10 cellular contexts compared by ENCODE assay signal in genomic region chr2:127400897-127401756, GRCh38. TPM values are rescaled to one million over a fixed set of nuclear protein-coding genes. Genes with fewer than 3 reads are reported as not detected.
DNase-seq lines count a peak whose midpoint lies in the region; ATAC-seq, FAIRE-seq and TF ChIP-seq lines count a peak whose summit lies in the region.
"Had no signal": no experiment of that assay in that cellular context is flagged by ENCODE, and none has a peak within 500 bp of the region (broad histone marks: within the 10 kb centered on the region; RNA-seq: fewer than 3 reads in every experiment).

No MANE protein-coding gene starts in this region.

- H3K9ac ChIP-seq in ES-I3 (ENCODE audit: low read depth, low read length) (peak overlapping the region; percentile 9; the same call in 1 of the 2 replicates), endothelial cell of umbilical vein (replicated peaks; ENCODE audit: extremely low read depth, insufficient read depth, low read length) (no peak overlapping the region)

- TF ChIP-seq POLR2A in endothelial cell of umbilical vein (IDR thresholded peaks at IDR 0.05; ENCODE audit: low read depth, low read length) = no peak
- TF ChIP-seq POLR2A in ovary (IDR thresholded peaks at IDR 0.05) = no peak

- dilution Hi-C loops in endothelial cell of umbilical vein (cut with MboI; ENCODE audit: extremely low pct_ligation_motif_present, low sequenced_read_pairs) = no loop called here

- TF ChIP-seq CTCF in endothelial cell of umbilical vein (IDR thresholded peaks at IDR 0.05; ENCODE audit: extremely low read depth in 1 of 2, insufficient read depth in 1 of 2, low read depth in 1 of 2, low read length in 2 of 2) (no peak), ovary (IDR thresholded peaks at IDR 0.05) (no peak)

- H4K20me1 ChIP-seq in endothelial cell of umbilical vein (replicated peaks; ENCODE audit: control insufficient read depth, extremely low read depth, insufficient read depth, low read length) = no peaks in the 10 kb centered on the region

- CTCF ChIA-PET in endothelial cell of umbilical vein (lab: Charles Lee) = interaction anchor here (1.3 to 1.5 kb wide), 2 partner anchors 10 to 13 kb away, joined by 4 read pairs; no protein-coding TSS in a partner anchor

- H3K4me2 ChIP-seq in endothelial cell of umbilical vein (ENCODE audit: insufficient read depth, low read length) = no peak overlapping the region

- ATAC-seq in HG02759 (IDR thresholded peaks at IDR 0.05; ENCODE audit: unreplicated experiment) (no peak), GM18907 (IDR thresholded peaks at IDR 0.05; ENCODE audit: unreplicated experiment) (no peak), GM18520 (IDR thresholded peaks at IDR 0.05; ENCODE audit: unreplicated experiment) (no peak)
- ATAC-seq: gastrocnemius medialis had no signal

- POLR2A ChIA-PET in endothelial cell of umbilical vein (lab: Charles Lee) = no interaction called here

- no peaks in the 10 kb centered on the region for H3K9me1 ChIP-seq in endothelial cell of umbilical vein (replicated peaks; ENCODE audit: control insufficient read depth, extremely low read depth, insufficient read depth, low read length)

- intact Hi-C loops in endothelial cell of umbilical vein (cut with micrococcal nuclease) (no loop called here), ovary (cut with DNase I) (no loop called here)

- H3K36me3 ChIP-seq in ES-I3 (ENCODE audit: insufficient read depth, low read length) (no peaks in the 10 kb centered on the region), endothelial cell of umbilical vein (ENCODE audit: control insufficient read depth in 2 of 2, extremely low read depth in 1 of 2, insufficient read depth in 2 of 2, low read length in 2 of 2) (no peaks in the 10 kb centered on the region), ovary (no peaks in the 10 kb centered on the region)
- H3K36me3 ChIP-seq: gastrocnemius medialis had no signal

- H3K4me1 ChIP-seq in ES-I3 (ENCODE audit: insufficient read depth, low read length) = peaks cover 35% of the 10 kb centered on the region
- H3K4me1 ChIP-seq in endothelial cell of umbilical vein (ENCODE audit: control insufficient read depth, extremely low read depth, insufficient read depth, low read length) = peaks cover 24% of the 10 kb centered on the region
- peaks cover 4% of the 10 kb centered on the region for H3K4me1 ChIP-seq in ovary (ENCODE audit: insufficient read depth)

- H3K79me2 ChIP-seq in endothelial cell of umbilical vein (ENCODE audit: control insufficient read depth, insufficient read depth, low read length) = no peaks in the 10 kb centered on the region

- H3K4me3 ChIP-seq in endothelial cell of umbilical vein (replicated peaks in 1 of 3; ENCODE audit: insufficient read depth in 1 of 3, low read depth in 1 of 3, low read length in 3 of 3) (no peak overlapping the region), ovary (no peak overlapping the region)
- H3K4me3 ChIP-seq: gastrocnemius medialis had no signal

- peak; percentile 55 for FAIRE-seq in endothelial cell of umbilical vein (lab: Jason Lieb, UNC)

- H3K9me3 ChIP-seq in ES-I3 (ENCODE audit: control insufficient read depth, insufficient read depth, low read length) = no peaks in the 10 kb centered on the region
- H3K9me3 ChIP-seq in endothelial cell of umbilical vein (replicated peaks; ENCODE audit: control insufficient read depth, insufficient read depth, low read length) = no peaks in the 10 kb centered on the region
- H3K9me3 ChIP-seq in ovary = no peaks in the 10 kb centered on the region
- H3K9me3 ChIP-seq: gastrocnemius medialis had no signal

- TF ChIP-seq EP300 in ovary (IDR thresholded peaks at IDR 0.05) = no peak

- no peak overlapping the region for H2AFZ ChIP-seq in endothelial cell of umbilical vein (ENCODE audit: low read depth, low read length)

- H3K27ac ChIP-seq in endothelial cell of umbilical vein (ENCODE audit: insufficient read depth, low read depth, low read length) (no peak overlapping the region), ovary (no peak overlapping the region)

- no peaks in the 10 kb centered on the region for H3K27me3 ChIP-seq in endothelial cell of umbilical vein (ENCODE audit: control insufficient read depth in 2 of 2, insufficient read depth in 2 of 2, low read length in 2 of 2)
- H3K27me3 ChIP-seq in ovary = no peaks in the 10 kb centered on the region
- H3K27me3 ChIP-seq: gastrocnemius medialis had no signal

- no TSS peak for BruUV-seq in endothelial cell of umbilical vein (replicated peaks; lab: Mats Ljungman, UMichigan)

- WGBS in ovary, 3 donors = 37 to 54% (median 44%) methylated on average over 39 of the region's 39 CpGs

- peak; percentile 85 for DNase-seq in M059J (ENCODE audit: low read depth)
- peak; percentile 12 for DNase-seq in endothelial cell of umbilical vein (ENCODE audit: low read depth, low spot score)
- DNase-seq in ovary = peak in 3 of 5 donors; percentile 41 to 56 (median 51)
- DNase-seq in AG08395 (ENCODE audit: low spot score) = no peak
- DNase-seq: gastrocnemius medialis, NCI-H2171 had no signal

TF ChIP-seq in endothelial cell of umbilical vein, 7 proteins besides CTCF, POLR2A, EP300 and RAD21:
- TF ChIP-seq JUN (IDR thresholded peaks at IDR 0.05; ENCODE audit: borderline replicate concordance, insufficient read depth, insufficient read length, low read depth) (no peak), MAX (IDR thresholded peaks at IDR 0.05; ENCODE audit: insufficient read depth, insufficient read length) (no peak), FOS (IDR thresholded peaks at IDR 0.05; ENCODE audit: borderline replicate concordance, insufficient read depth, low read length) (peak; percentile 55), EZH2 (IDR thresholded peaks at IDR 0.05; ENCODE audit: borderline replicate concordance, low read depth, low read length, severe bottlenecking) (no peak), POLR2AphosphoS5 (IDR thresholded peaks at IDR 0.05; ENCODE audit: insufficient read depth, low read depth, low read length) (no peak)

RNA-seq across cellular contexts. Expression of gene MAP3K2, which starts 13.4 kb away (rescaled TPM):
- total RNA-seq in M059J (2014; rRNA removed; shearing (Covaris generic)) = 22.9 and 28.8 TPM in 2 replicates
- total RNA-seq in endothelial cell of umbilical vein (20.5 and 25.7 TPM in 2 replicates), ovary (10 to 100 TPM; 41.6 to 78.4 (median 60.4) TPM)
- polyA plus RNA-seq in endothelial cell of umbilical vein (2.6 and 3.4 TPM in 2 replicates), ovary (10 to 100 TPM in 1 of 2 donors, 1 to 10 TPM in 1; 7.2 to 11.5 TPM)
- 3.4 TPM in 2 replicates for polyA plus RNA-seq in endothelial cell of umbilical vein (2011; cell fraction: cytosol; rRNA removed)
- polyA plus RNA-seq in endothelial cell of umbilical vein (2011; cell fraction: nucleus; rRNA removed) = 11.8 and 12.3 TPM in 2 replicates
- polyA plus RNA-seq in endothelial cell of umbilical vein (2012) = 7.5 and 7.7 TPM in 2 replicates
- 14.2 and 20.6 TPM in 2 replicates for polyA minus RNA-seq in endothelial cell of umbilical vein
- polyA minus RNA-seq in endothelial cell of umbilical vein (2011; cell fraction: cytosol; rRNA and poly(A)+ RNA removed) = 39.7 TPM
- 20.2 and 21.3 TPM in 2 replicates for polyA minus RNA-seq in endothelial cell of umbilical vein (2011; cell fraction: nucleus; rRNA and poly(A)+ RNA removed)

RNA-seq across cellular contexts. Expression of gene PROC, which starts 17.1 kb away (rescaled TPM):
- total RNA-seq in M059J (2014; rRNA removed; shearing (Covaris generic)) = 0.64 and 1.6 TPM in 2 replicates
- total RNA-seq in endothelial cell of umbilical vein (not detected in 2 replicates), ovary (1 to 10 TPM in 1 of 7 donors, under 1 TPM in 1, not detected in 5; 0.51 to 1.1 TPM)
- polyA plus RNA-seq in endothelial cell of umbilical vein (0.06 TPM in 1 of 2 replicates, not detected in the other), ovary (not detected)
- polyA plus RNA-seq in endothelial cell of umbilical vein (2011; cell fraction: cytosol; rRNA removed) = not detected in 2 replicates
- 0.18 TPM in 1 of 2 replicates, not detected in the other for polyA plus RNA-seq in endothelial cell of umbilical vein (2011; cell fraction: nucleus; rRNA removed)
- 0.13 TPM in 1 of 2 replicates, not detected in the other for polyA plus RNA-seq in endothelial cell of umbilical vein (2012)
- not detected in 2 replicates for polyA minus RNA-seq in endothelial cell of umbilical vein
- polyA minus RNA-seq in endothelial cell of umbilical vein (2011; cell fraction: cytosol; rRNA and poly(A)+ RNA removed) = not detected
- polyA minus RNA-seq in endothelial cell of umbilical vein (2011; cell fraction: nucleus; rRNA and poly(A)+ RNA removed) = not detected in 2 replicates
